Comparison of ENCODE assay signal across 8 cellular contexts in the genomic region with DNA sequence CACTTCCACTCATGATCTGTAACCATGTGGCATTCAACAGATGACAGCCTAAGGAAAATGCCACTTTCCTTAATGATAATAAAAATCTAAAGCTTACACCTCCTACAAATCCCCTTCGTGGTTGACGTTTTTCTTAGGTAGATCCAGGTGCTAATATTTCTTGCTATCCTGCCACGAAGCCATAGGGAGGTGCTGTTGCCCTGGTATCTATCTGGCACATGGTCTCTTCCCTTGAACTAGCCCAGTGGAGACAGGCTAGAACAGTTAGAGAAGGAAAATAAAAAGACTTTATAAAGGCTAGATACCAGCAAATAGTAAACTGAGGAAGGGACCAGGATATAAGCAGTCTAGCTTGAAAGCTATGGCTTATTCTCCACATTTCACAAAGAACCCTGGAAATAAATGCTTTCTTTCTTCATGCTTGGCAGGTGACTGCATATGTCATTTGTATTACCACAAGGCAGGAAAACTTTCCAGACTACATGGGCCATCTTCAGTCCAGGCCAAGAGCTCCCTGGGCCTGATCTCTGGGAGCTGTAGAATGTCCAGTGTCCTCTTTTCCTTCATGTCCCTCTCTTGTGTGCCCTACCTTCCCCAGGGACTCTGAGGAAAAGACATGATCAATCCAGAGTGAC. TPM values are rescaled to one million over a fixed set of nuclear protein-coding genes. Genes with fewer than 3 reads are reported as not detected.
DNase-seq lines count a peak whose midpoint lies in the region; ATAC-seq and TF ChIP-seq lines count a peak whose summit lies in the region.

No MANE protein-coding gene starts in this region.

- peaks cover 10% of the 10 kb centered on the region for H3K27me3 ChIP-seq in adrenal gland

- intact Hi-C loops in adrenal gland (cut with DNase I), result no loop called here

- no peak overlapping the region for H3K4me3 ChIP-seq in adrenal gland

- 0 to 12% (median 10%) methylated on average over 3 of the region's 3 CpGs for WGBS in adrenal gland, 4 donors

- no peaks in the 10 kb centered on the region for H3K9me3 ChIP-seq in adrenal gland (replicated peaks in 1 of 3)

- H3K4me1 ChIP-seq in adrenal gland (replicated peaks in 1 of 2), result peaks cover 2 to 4% of the 10 kb centered on the region in 2 donors

- no peak overlapping the region for H3K4me3 Mint-ChIP-seq in stimulated activated effector memory CD8-positive, alpha-beta T cell treated with anti-CD3 and anti-CD28 coated beads, Interleukin-12 subunit alpha, Interleukin-12 subunit beta, amount 100 ng/mL, for 72 hours

- H3K36me3 Mint-ChIP-seq in stimulated activated effector memory CD8-positive, alpha-beta T cell treated with anti-CD3 and anti-CD28 coated beads, Interleukin-12 subunit alpha, Interleukin-12 subunit beta, amount 100 ng/mL, for 72 hours, result no peaks in the 10 kb centered on the region

- DNase-seq in stimulated activated CD4-positive, alpha-beta T cell treated with anti-CD3 and anti-CD28 coated beads, Interleukin-1b, Interleukin-23, amount 100 ng/mL, for 48 hours, result peak; percentile 15
- no peak for DNase-seq in stimulated activated CD4-positive, alpha-beta T cell treated with anti-CD3 and anti-CD28 coated beads, Interleukin-4, amount 100 ng/mL, for 24 hours
- DNase-seq in NCI-H1694 treated with DMSO at 0.1 percent for 48 hours (lab: John Stamatoyannopoulos, UW) (peak; percentile 11), adrenal gland (peak in 1 of 7 donors; percentile 24), lung microvascular endothelial cell (ENCODE audit: low read depth in 2 of 2) (peak; percentile 4 to 40), GM19238 (ENCODE audit: insufficient read length, low spot score) (no peak)
- DNase-seq in stimulated activated effector memory CD8-positive, alpha-beta T cell treated with anti-CD3 and anti-CD28 coated beads, Interleukin-12 subunit alpha, Interleukin-12 subunit beta, amount 100 ng/mL, for 72 hours (ENCODE audit: low spot score in 2 of 2), result no peak

- H3K27ac ChIP-seq in adrenal gland, result no peak overlapping the region

- TF ChIP-seq POLR2A in adrenal gland (IDR thresholded peaks at IDR 0.05), result no peak

- H3K36me3 ChIP-seq in adrenal gland (replicated peaks in 1 of 2), result no peaks in the 10 kb centered on the region

- TF ChIP-seq CTCF in adrenal gland (IDR thresholded peaks at IDR 0.05), result peak in 4 of 6 experiments; percentile 5 to 48 (median 28)

- ATAC-seq in stimulated activated effector memory CD8-positive, alpha-beta T cell treated with anti-CD3 and anti-CD28 coated beads, Interleukin-12 subunit alpha, Interleukin-12 subunit beta, amount 100 ng/mL, for 72 hours, result no peak
- no peak for ATAC-seq in GM19452 (IDR thresholded peaks at IDR 0.05; ENCODE audit: unreplicated experiment)

- no peaks in the 10 kb centered on the region for H3K4me1 Mint-ChIP-seq in stimulated activated effector memory CD8-positive, alpha-beta T cell treated with anti-CD3 and anti-CD28 coated beads, Interleukin-12 subunit alpha, Interleukin-12 subunit beta, amount 100 ng/mL, for 72 hours

- no peak overlapping the region for H3K27ac Mint-ChIP-seq in stimulated activated effector memory CD8-positive, alpha-beta T cell treated with anti-CD3 and anti-CD28 coated beads, Interleukin-12 subunit alpha, Interleukin-12 subunit beta, amount 100 ng/mL, for 72 hours

- no peaks in the 10 kb centered on the region for H3K9me3 Mint-ChIP-seq in stimulated activated effector memory CD8-positive, alpha-beta T cell treated with anti-CD3 and anti-CD28 coated beads, Interleukin-12 subunit alpha, Interleukin-12 subunit beta, amount 100 ng/mL, for 72 hours

RNA-seq across cellular contexts. Expression of gene SPIC, which starts 15.3 kb away (rescaled TPM):
- 1 to 10 TPM in 1 of 8 donors, not detected in 7; 1.5 TPM for total RNA-seq in adrenal gland
- not detected for polyA plus RNA-seq in adrenal gland
- not detected in 2 replicates for total RNA-seq in lung microvascular endothelial cell

Comparison
In these comparisons a context has a peak if more than half of its experiments do, and no peak if none do; other contexts are left out.
1. DNase-seq: peak in stimulated activated CD4-positive, alpha-beta T cell treated with anti-CD3 and anti-CD28 coated beads, Interleukin-1b, Interleukin-23, amount 100 ng/mL, for 48 hours (single experiment), NCI-H1694 treated with DMSO at 0.1 percent for 48 hours (single experiment) and lung microvascular endothelial cell (2 of 2); none in stimulated activated CD4-positive, alpha-beta T cell treated with anti-CD3 and anti-CD28 coated beads, Interleukin-4, amount 100 ng/mL, for 24 hours (single experiment), stimulated activated effector memory CD8-positive, alpha-beta T cell treated with anti-CD3 and anti-CD28 coated beads, Interleukin-12 subunit alpha, Interleukin-12 subunit beta, amount 100 ng/mL, for 72 hours (0 of 2) and GM19238 (single experiment).